20 cellular contexts compared by ENCODE assay signal in the genomic region with DNA sequence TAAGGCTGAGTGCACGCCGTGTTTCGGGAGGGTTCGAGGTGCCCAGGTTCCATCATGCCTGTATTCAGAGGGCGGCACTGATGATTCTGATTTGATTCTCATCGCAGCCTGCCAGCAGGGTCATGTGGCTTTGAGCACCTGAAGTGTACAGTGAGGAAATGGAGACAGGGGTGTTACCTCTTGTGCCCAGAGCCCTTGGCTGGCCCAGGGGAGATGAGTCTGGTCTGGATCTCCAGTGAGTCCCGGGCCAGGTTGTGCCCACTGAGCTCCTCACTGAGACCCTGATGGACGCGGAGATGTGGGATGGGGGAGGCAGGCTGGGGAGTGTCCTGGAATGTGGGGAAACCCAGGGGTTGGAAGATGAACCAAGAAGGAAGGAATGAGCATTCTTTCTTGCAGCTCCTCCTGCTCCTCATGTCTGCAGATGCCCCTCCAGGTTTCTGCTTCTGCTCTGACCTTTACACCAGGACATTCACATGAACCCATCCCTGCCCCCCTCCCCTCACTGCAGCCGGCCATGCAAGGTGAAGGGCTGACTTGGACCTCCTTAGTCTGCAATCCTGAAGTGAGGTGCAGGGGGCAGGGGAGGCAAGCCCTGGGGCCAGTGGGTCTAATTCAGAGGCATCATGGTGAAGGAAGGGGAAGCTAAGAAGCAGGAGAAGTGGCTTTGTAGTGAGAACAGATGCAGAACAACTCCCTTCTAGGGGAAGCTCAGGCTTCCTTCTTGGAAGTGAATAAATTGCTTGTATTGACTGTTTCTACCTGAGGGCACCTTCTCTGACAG. TPM values are rescaled to one million over a fixed set of nuclear protein-coding genes. Genes with fewer than 3 reads are reported as not detected.
"Had no signal": no experiment of that assay in that cellular context is flagged by ENCODE, and none has a peak within 500 bp of the region (broad histone marks: within the 10 kb centered on the region; RNA-seq: fewer than 3 reads in every experiment).

No MANE protein-coding gene starts in this region.

- H3K27ac ChIP-seq: breast epithelium, ovary, tibial nerve, vagina, WERI-Rb-1 had no signal

- H3K9me3 ChIP-seq: breast epithelium, mucosa of descending colon, ovary, prostate gland, tibial nerve, vagina had no signal

- H3K27me3 ChIP-seq: breast epithelium, ovary, tibial nerve, vagina had no signal

- ATAC-seq: activated CD8-positive, alpha-beta T cell treated with anti-CD3 and anti-CD28 coated beads, Interleukin-2, amount 10 ng/mL, durations not matched to agents 7 days and 5 days; naive thymus-derived CD8-positive, alpha-beta T cell; stimulated activated naive CD8-positive, alpha-beta T cell treated with anti-CD3 and anti-CD28 coated beads, Interleukin-15, amount 100 ng/mL, for 72 hours had no signal

- H3K36me3 ChIP-seq: breast epithelium, ovary, prostate gland, tibial nerve, vagina, WERI-Rb-1 had no signal

- DNase-seq: activated CD4-positive, alpha-beta T cell treated with anti-CD3 and anti-CD28 coated beads, Interleukin-2, amount 50 U/mL, for 1 hour; activated CD4-positive, CD25-positive, alpha-beta regulatory T cell treated with anti-CD3 and anti-CD28 coated beads, Interleukin-2, amount 50 U/mL, for 72 hours; activated CD8-positive, alpha-beta T cell treated with anti-CD3 and anti-CD28 coated beads, Interleukin-2, amount 10 ng/mL, durations not matched to agents 7 days and 5 days; activated gamma-delta T cell treated with Interleukin-2 at 50 U/mL for 16 hours; activated T-cell treated with anti-CD3 and anti-CD28 coated beads, Interleukin-2, amount 50 U/mL, for 1 hour; amniotic stem cell; foreskin fibroblast; mesendoderm; ovary; stimulated activated CD4-positive, alpha-beta T cell treated with anti-CD3 and anti-CD28 coated beads, Interleukin-1b, Interleukin-23, amount 100 ng/mL, for 48 hours; stimulated activated naive CD8-positive, alpha-beta T cell treated with anti-CD3 and anti-CD28 coated beads, Interleukin-15, amount 100 ng/mL, for 72 hours; WERI-Rb-1 had no signal

- H3K4me3 ChIP-seq: breast epithelium, mucosa of descending colon, ovary, prostate gland, tibial nerve, vagina had no signal

RNA-seq across cellular contexts. Expression of gene GADD45G, which starts 54.9 kb away (rescaled TPM):
- total RNA-seq: epithelial cell of proximal tubule had no signal
- polyA plus RNA-seq: fibroblast of lung had no signal
